ENCODE assay signal across 1 cellular context in the genomic region with DNA sequence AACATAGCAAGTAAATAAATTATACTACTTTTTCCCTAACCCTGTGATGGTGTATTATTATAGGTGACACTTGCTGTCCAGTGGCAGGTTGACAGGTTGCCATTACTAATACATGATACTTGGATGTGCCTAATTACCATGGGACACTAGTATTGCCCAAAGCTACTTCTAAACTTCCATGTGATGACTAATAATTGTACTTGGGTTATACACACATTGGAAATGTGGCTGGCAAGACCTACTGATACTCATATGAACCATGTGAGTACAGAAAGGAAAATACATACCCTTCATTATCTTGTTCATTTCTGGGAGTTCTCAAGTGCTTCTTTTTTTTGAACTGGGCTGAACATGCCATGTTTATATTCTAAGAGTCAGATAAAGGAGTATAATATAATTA.
TF ChIP-seq lines count a peak whose summit lies in the region.

No MANE protein-coding gene starts in this region.

TF ChIP-seq in WTC11, 78 proteins besides CTCF, POLR2A, EP300 and RAD21 (continued from another document):
- TF ChIP-seq, protein P1, sequence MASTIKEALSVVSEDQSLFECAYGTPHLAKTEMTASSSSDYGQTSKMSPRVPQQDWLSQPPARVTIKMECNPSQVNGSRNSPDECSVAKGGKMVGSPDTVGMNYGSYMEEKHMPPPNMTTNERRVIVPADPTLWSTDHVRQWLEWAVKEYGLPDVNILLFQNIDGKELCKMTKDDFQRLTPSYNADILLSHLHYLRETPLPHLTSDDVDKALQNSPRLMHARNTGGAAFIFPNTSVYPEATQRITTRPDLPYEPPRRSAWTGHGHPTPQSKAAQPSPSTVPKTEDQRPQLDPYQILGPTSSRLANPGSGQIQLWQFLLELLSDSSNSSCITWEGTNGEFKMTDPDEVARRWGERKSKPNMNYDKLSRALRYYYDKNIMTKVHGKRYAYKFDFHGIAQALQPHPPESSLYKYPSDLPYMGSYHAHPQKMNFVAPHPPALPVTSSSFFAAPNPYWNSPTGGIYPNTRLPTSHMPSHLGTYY (CRISPR knock-in tag; IDR thresholded peaks at IDR 0.05): no peak
- TF ChIP-seq JUN (CRISPR knock-in tag; IDR thresholded peaks at IDR 0.05): no peak
- TF ChIP-seq, protein P2, sequence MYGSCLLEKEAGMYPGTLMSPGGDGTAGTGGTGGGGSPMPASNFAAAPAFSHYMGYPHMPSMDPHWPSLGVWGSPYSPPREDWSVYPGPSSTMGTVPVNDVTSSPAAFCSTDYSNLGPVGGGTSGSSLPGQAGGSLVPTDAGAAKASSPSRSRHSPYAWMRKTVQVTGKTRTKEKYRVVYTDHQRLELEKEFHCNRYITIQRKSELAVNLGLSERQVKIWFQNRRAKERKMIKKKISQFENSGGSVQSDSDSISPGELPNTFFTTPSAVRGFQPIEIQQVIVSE (CRISPR knock-in tag; IDR thresholded peaks at IDR 0.05; ENCODE audit: borderline replicate concordance): no peak
TF ChIP-seq in WTC11: peak in this region for 0.
